In genomic region chr9:36731068-36731467, GRCh38 we compare ENCODE assay signal across 14 cellular contexts.
"Had no signal": no experiment of that assay in that cellular context is flagged by ENCODE, and none has a peak within 500 bp of the region (broad histone marks: within the 10 kb centered on the region; RNA-seq: fewer than 3 reads in every experiment).

No MANE protein-coding gene starts in this region.

- H3K36me3 Mint-ChIP-seq: activated CD8-positive, alpha-beta memory T cell treated with anti-CD3 and anti-CD28 coated beads, Interleukin-2, amount 10 ng/mL, durations not matched to agents 7 days and 5 days; activated naive CD8-positive, alpha-beta T cell had no signal

- H3K27ac Mint-ChIP-seq: activated CD8-positive, alpha-beta memory T cell treated with anti-CD3 and anti-CD28 coated beads, Interleukin-2, amount 10 ng/mL, durations not matched to agents 7 days and 5 days; activated naive CD8-positive, alpha-beta T cell; activated T-cell treated with anti-CD3 and anti-CD28 coated beads, Interleukin-2, amount 50 U/mL, for 24 hours; stimulated activated naive CD8-positive, alpha-beta T cell treated with anti-CD3 and anti-CD28 coated beads, Interleukin-15, amount 100 ng/mL, for 72 hours had no signal

- H3K9me3 ChIP-seq: pancreas, testis, upper lobe of right lung had no signal

- H3K27me3 ChIP-seq: pancreas, testis had no signal

- H3K4me3 ChIP-seq: dorsolateral prefrontal cortex, esophagus muscularis mucosa, pancreas, testis, upper lobe of right lung had no signal

- ATAC-seq: activated CD8-positive, alpha-beta memory T cell treated with anti-CD3 and anti-CD28 coated beads, Interleukin-2, amount 10 ng/mL, durations not matched to agents 7 days and 5 days; pancreas; stimulated activated naive CD8-positive, alpha-beta T cell treated with anti-CD3 and anti-CD28 coated beads, Interleukin-15, amount 100 ng/mL, for 72 hours had no signal

- H3K9me3 Mint-ChIP-seq: activated T-cell treated with anti-CD3 and anti-CD28 coated beads, Interleukin-2, amount 50 U/mL, for 24 hours; stimulated activated naive CD8-positive, alpha-beta T cell treated with anti-CD3 and anti-CD28 coated beads, Interleukin-15, amount 100 ng/mL, for 72 hours had no signal

- H3K27me3 Mint-ChIP-seq: activated CD8-positive, alpha-beta memory T cell treated with anti-CD3 and anti-CD28 coated beads, Interleukin-2, amount 10 ng/mL, durations not matched to agents 7 days and 5 days; activated naive CD8-positive, alpha-beta T cell; activated T-cell treated with anti-CD3 and anti-CD28 coated beads, Interleukin-2, amount 50 U/mL, for 24 hours had no signal

- H3K36me3 ChIP-seq: brain microvascular endothelial cell, esophagus muscularis mucosa, pancreas, upper lobe of right lung had no signal

- H3K27ac ChIP-seq: brain microvascular endothelial cell, dorsolateral prefrontal cortex, esophagus muscularis mucosa, pancreas, testis, upper lobe of right lung had no signal

- H3K4me1 ChIP-seq: esophagus muscularis mucosa, pancreas, upper lobe of right lung had no signal

- H3K4me1 Mint-ChIP-seq: stimulated activated naive CD8-positive, alpha-beta T cell treated with anti-CD3 and anti-CD28 coated beads, Interleukin-15, amount 100 ng/mL, for 72 hours had no signal

- DNase-seq: activated CD8-positive, alpha-beta memory T cell treated with anti-CD3 and anti-CD28 coated beads, Interleukin-2, amount 10 ng/mL, durations not matched to agents 7 days and 5 days; activated effector memory CD4-positive, alpha-beta T cell treated with Interleukin-2 at 50 U/mL for 16 hours; activated T-cell treated with anti-CD3 and anti-CD28 coated beads, Interleukin-2, amount 50 U/mL, for 24 hours; brain microvascular endothelial cell; dorsolateral prefrontal cortex; hypothalamus; pancreas; stimulated activated CD4-positive, alpha-beta T cell treated with anti-CD3 and anti-CD28 coated beads, Interleukin-4, amount 100 ng/mL, for 1 hour; stimulated activated CD8-positive, alpha-beta memory T cell treated with anti-CD3 and anti-CD28 coated beads, Interleukin-4, amount 100 ng/mL, for 48 hours; stimulated activated naive CD8-positive, alpha-beta T cell treated with anti-CD3 and anti-CD28 coated beads, Interleukin-15, amount 100 ng/mL, for 72 hours; testis; upper lobe of right lung had no signal

- H3K4me3 Mint-ChIP-seq: activated CD8-positive, alpha-beta memory T cell treated with anti-CD3 and anti-CD28 coated beads, Interleukin-2, amount 10 ng/mL, durations not matched to agents 7 days and 5 days; activated naive CD8-positive, alpha-beta T cell; activated T-cell treated with anti-CD3 and anti-CD28 coated beads, Interleukin-2, amount 50 U/mL, for 24 hours; stimulated activated naive CD8-positive, alpha-beta T cell treated with anti-CD3 and anti-CD28 coated beads, Interleukin-15, amount 100 ng/mL, for 72 hours had no signal
